In genomic region chr12:117491711-117492110, GRCh38 we compare ENCODE assay signal across 30 cellular contexts.
"Had no signal": no experiment of that assay in that cellular context is flagged by ENCODE, and none has a peak within 500 bp of the region (broad histone marks: within the 10 kb centered on the region; RNA-seq: fewer than 3 reads in every experiment).

No MANE protein-coding gene starts in this region.

- H3K27ac ChIP-seq: ascending aorta, cardiac muscle cell, VCaP had no signal

- H3K27me3 ChIP-seq: ascending aorta, cardiac muscle cell had no signal

- ATAC-seq: activated CD4-positive, alpha-beta T cell treated with anti-CD3 and anti-CD28 coated beads for 36 hours; activated CD4-positive, CD25-positive, alpha-beta regulatory T cell treated with anti-CD3 and anti-CD28 coated beads, Interleukin-2, amount 50 U/mL, for 24 hours; activated CD8-positive, alpha-beta memory T cell treated with anti-CD3 and anti-CD28 coated beads, Interleukin-2, amount 10 ng/mL, durations not matched to agents 7 days and 5 days; activated CD8-positive, alpha-beta T cell treated with anti-CD3 and anti-CD28 coated beads, Interleukin-2, amount 10 ng/mL, durations not matched to agents 7 days and 5 days; activated naive CD8-positive, alpha-beta T cell treated with anti-CD3 and anti-CD28 coated beads, Interleukin-2, amount 50 U/mL, for 24 hours; WTC11 had no signal

- H3K36me3 ChIP-seq: ascending aorta, cardiac muscle cell had no signal

- H3K9me3 ChIP-seq: ascending aorta had no signal

- H3K4me1 ChIP-seq: ascending aorta had no signal

- H3K4me3 ChIP-seq: ascending aorta, cardiac muscle cell had no signal

- DNase-seq: activated CD4-positive, alpha-beta memory T cell treated with anti-CD3 and anti-CD28 coated beads, Interleukin-2, amount 10 ng/mL, durations not matched to agents 7 days and 5 days; activated CD4-positive, alpha-beta T cell treated with anti-CD3 and anti-CD28 coated beads for 1 hour; activated CD4-positive, alpha-beta T cell treated with anti-CD3 and anti-CD28 coated beads for 36 hours; activated CD4-positive, alpha-beta T cell treated with anti-CD3 and anti-CD28 coated beads for 48 hours; activated CD4-positive, alpha-beta T cell treated with anti-CD3 and anti-CD28 coated beads, Interleukin-2, amount 10 ng/mL, durations not matched to agents 7 days and 5 days; activated CD4-positive, alpha-beta T cell treated with anti-CD3 and anti-CD28 coated beads, Interleukin-2, amount 50 U/mL, for 48 hours; activated CD4-positive, CD25-positive, alpha-beta regulatory T cell; activated CD8-positive, alpha-beta memory T cell treated with anti-CD3 and anti-CD28 coated beads for 24 hours; activated CD8-positive, alpha-beta memory T cell treated with anti-CD3 and anti-CD28 coated beads, Interleukin-2, amount 10 ng/mL, durations not matched to agents 7 days and 5 days; activated CD8-positive, alpha-beta memory T cell treated with anti-CD3 and anti-CD28 coated beads, Interleukin-2, amount 50 U/mL, for 48 hours; activated CD8-positive, alpha-beta T cell treated with anti-CD3 and anti-CD28 coated beads, Interleukin-2, amount 10 ng/mL, durations not matched to agents 7 days and 5 days; activated effector memory CD4-positive, alpha-beta T cell treated with Interleukin-2 at 50 U/mL for 16 hours; activated gamma-delta T cell; activated naive CD4-positive, alpha-beta T cell treated with anti-CD3 and anti-CD28 coated beads, Interleukin-2, amount 10 ng/mL, durations not matched to agents 7 days and 5 days; activated naive CD4-positive, alpha-beta T cell treated with Interleukin-2 at 50 U/mL for 16 hours; activated naive CD8-positive, alpha-beta T cell treated with anti-CD3 and anti-CD28 coated beads, Interleukin-2, amount 10 ng/mL, durations not matched to agents 7 days and 5 days; activated naive CD8-positive, alpha-beta T cell treated with anti-CD3 and anti-CD28 coated beads, Interleukin-2, amount 50 U/mL, for 24 hours; activated T-cell treated with anti-CD3 and anti-CD28 coated beads, Interleukin-2, amount 50 U/mL, for 24 hours; activated T-cell treated with anti-CD3 and anti-CD28 coated beads, Interleukin-2, amount 50 U/mL, for 48 hours; amygdala; anterior cingulate cortex; caudate nucleus; cerebellar nuclear complex; T-helper 2 cell; T-helper 9 cell had no signal
